Comparison of ENCODE assay signal across 34 cellular contexts in the genomic region with DNA sequence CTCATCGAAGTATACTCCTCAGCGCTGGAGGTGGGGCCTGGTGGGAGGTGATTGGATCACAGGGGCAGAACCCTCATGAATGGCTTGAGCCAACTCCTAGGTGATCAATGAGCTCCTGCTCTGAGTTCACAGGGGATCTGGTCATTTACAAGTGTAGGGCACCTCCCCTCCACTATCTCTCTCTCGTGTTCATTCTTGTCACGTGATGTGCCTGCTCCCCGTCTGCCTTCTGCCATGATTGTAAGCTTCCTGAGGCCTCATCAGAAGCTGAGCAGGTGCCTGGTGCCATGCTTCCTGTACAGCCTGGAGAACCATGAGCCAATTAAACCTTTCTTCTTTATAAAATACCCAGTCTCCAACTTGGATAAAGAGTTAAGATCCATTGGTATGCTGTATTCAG.
"Had no signal": no experiment of that assay in that cellular context is flagged by ENCODE, and none has a peak within 500 bp of the region (broad histone marks: within the 10 kb centered on the region; RNA-seq: fewer than 3 reads in every experiment).

No MANE protein-coding gene starts in this region.

- H3K9me3 ChIP-seq: adrenal gland, body of pancreas, breast epithelium had no signal

- H3K36me3 ChIP-seq: adrenal gland, brain microvascular endothelial cell, breast epithelium had no signal

- H3K27me3 ChIP-seq: adrenal gland, body of pancreas, brain microvascular endothelial cell, breast epithelium had no signal

- H3K4me3 ChIP-seq: adrenal gland, body of pancreas, breast epithelium had no signal

- ATAC-seq: activated CD8-positive, alpha-beta T cell treated with anti-CD3 and anti-CD28 coated beads for 36 hours; activated naive CD4-positive, alpha-beta T cell treated with anti-CD3 and anti-CD28 coated beads, Interleukin-2, amount 50 U/mL, for 72 hours; activated T-cell treated with anti-CD3 and anti-CD28 coated beads, Interleukin-2, amount 50 U/mL, for 4 hours; activated T-cell treated with anti-CD3 and anti-CD28 coated beads, Interleukin-2, amount 50 U/mL, for 72 hours; activated T-helper 17 cell treated with anti-CD3 and anti-CD28 coated beads, Interleukin-2, amount 50 U/mL, for 72 hours; body of pancreas had no signal

- FAIRE-seq: astrocyte, TTC549 had no signal

- DNase-seq: activated B cell treated with CpG ODN at 0.5 μM for 24 hours; activated CD4-positive, alpha-beta memory T cell treated with anti-CD3 and anti-CD28 coated beads for 36 hours; activated CD4-positive, alpha-beta T cell treated with anti-CD3 and anti-CD28 coated beads for 4 hours; activated CD4-positive, alpha-beta T cell treated with anti-CD3 and anti-CD28 coated beads, Interleukin-2, amount 10 ng/mL, durations not matched to agents 24 days and 14 days; activated CD4-positive, alpha-beta T cell treated with anti-CD3 and anti-CD28 coated beads, Interleukin-2, amount 50 U/mL, for 1 hour; activated CD4-positive, alpha-beta T cell treated with anti-CD3 and anti-CD28 coated beads, Interleukin-2, amount 50 U/mL, for 4 hours; activated CD4-positive, CD25-positive, alpha-beta regulatory T cell treated with anti-CD3 and anti-CD28 coated beads, Interleukin-2, amount 50 U/mL, for 72 hours; activated CD8-positive, alpha-beta memory T cell treated with anti-CD3 and anti-CD28 coated beads, Interleukin-2, amount 50 U/mL, for 4 hours; activated CD8-positive, alpha-beta T cell treated with anti-CD3 and anti-CD28 coated beads for 36 hours; activated effector memory CD4-positive, alpha-beta T cell treated with anti-CD3 and anti-CD28 coated beads, Interleukin-2, amount 50 U/mL, for 16 hours; activated gamma-delta T cell treated with Interleukin-2 at 50 U/mL for 16 hours; activated naive CD4-positive, alpha-beta T cell; activated naive CD4-positive, alpha-beta T cell treated with anti-CD3 and anti-CD28 coated beads for 36 hours; activated naive CD4-positive, alpha-beta T cell treated with anti-CD3 and anti-CD28 coated beads, Interleukin-2, amount 50 U/mL, for 16 hours; activated naive CD8-positive, alpha-beta T cell treated with anti-CD3 and anti-CD28 coated beads for 36 hours; activated T-cell treated with anti-CD3 and anti-CD28 coated beads for 4 hours; activated T-cell treated with anti-CD3 and anti-CD28 coated beads, Interleukin-2, amount 50 U/mL, for 1 hour; activated T-cell treated with anti-CD3 and anti-CD28 coated beads, Interleukin-2, amount 50 U/mL, for 4 hours; activated T-cell treated with anti-CD3 and anti-CD28 coated beads, Interleukin-2, amount 50 U/mL, for 72 hours; adrenal gland; amniotic stem cell; aorta; body of pancreas; brain microvascular endothelial cell; central memory CD4-positive, alpha-beta T cell; T-helper 1 cell; T-helper 2 cell; T-helper 9 cell had no signal

- H3K4me1 ChIP-seq: adrenal gland, body of pancreas, breast epithelium had no signal

- H3K27ac ChIP-seq: adrenal gland, body of pancreas, brain microvascular endothelial cell, breast epithelium, VCaP had no signal
